ENCODE assay signal across 8 cellular contexts in the genomic region with DNA sequence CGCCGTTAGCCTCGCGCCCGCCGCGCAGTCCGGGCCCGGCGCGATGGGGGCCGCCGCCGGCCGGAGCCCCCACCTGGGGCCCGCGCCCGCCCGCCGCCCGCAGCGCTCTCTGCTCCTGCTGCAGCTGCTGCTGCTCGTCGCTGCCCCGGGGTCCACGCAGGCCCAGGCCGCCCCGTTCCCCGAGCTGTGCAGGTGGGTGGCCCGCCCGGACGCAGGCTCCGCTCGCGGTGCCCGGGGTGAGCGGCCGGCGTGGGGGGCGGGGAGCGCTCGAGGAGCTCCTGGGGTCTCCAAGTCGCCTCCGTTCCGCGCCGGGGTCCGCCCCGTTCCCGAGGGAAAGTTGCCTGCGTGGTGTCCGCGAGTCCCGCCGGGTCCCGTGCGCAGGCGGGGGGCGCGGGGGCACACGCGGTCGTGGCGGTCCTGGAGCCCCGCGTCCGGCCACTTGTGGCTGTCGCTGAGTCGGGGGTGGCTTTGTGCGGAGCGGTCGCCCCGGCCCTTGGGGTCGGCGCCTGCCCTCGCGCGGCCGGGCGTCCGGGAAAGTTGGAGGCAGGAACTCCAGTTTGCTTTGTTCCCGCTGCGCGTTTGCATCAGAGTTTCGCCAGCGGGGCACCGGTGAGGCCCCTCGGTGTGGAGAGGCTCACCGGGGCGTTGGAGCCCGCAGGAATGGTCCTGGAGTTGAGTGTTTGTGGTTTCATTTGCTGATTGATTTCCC. TPM values are rescaled to one million over a fixed set of nuclear protein-coding genes. Genes with fewer than 3 reads are reported as not detected.
DNase-seq lines count a peak whose midpoint lies in the region; ATAC-seq, FAIRE-seq and TF ChIP-seq lines count a peak whose summit lies in the region.

No MANE protein-coding gene starts in this region.

- CTCF ChIA-PET in GM12878 (lab: Yijun Ruan, JAX): interaction anchor here (0.8 to 1.4 kb wide), 2 partner anchors 12 to 106 kb away, joined by 3 to 6 read pairs; no protein-coding TSS in a partner anchor

- FAIRE-seq in GM12878 (lab: Jason Lieb, UNC) (no peak), RCC 7860 (lab: Jason Lieb, UNC) (no peak)

- H4K20me1 ChIP-seq in GM12878 (ENCODE audit: control insufficient read depth, insufficient read depth): no peaks in the 10 kb centered on the region

- H3K9me3 ChIP-seq in GM12878 (replicated peaks; ENCODE audit: control insufficient read depth, insufficient read depth, low read length): no peaks in the 10 kb centered on the region

- ATAC-seq in HG02943 (IDR thresholded peaks at IDR 0.05; ENCODE audit: low read depth, unreplicated experiment) (peak; percentile 25), GM12878 (peak; percentile 15)

- H3K79me2 ChIP-seq in GM12878 (ENCODE audit: control insufficient read depth, insufficient read depth, low read length): peaks cover 54% of the 10 kb centered on the region

- 0 out of 2 replicates have a peak, but pooled peaks cover 3% of the 10 kb centered on the region for H3K4me1 ChIP-seq in GM12878 (ENCODE audit: control insufficient read depth, insufficient read depth, low read length)

- SMC1A ChIA-PET in GM12878 (lab: Charles Lee; ENCODE audit: uncharacterized antibody, unreplicated experiment): interaction anchor here (1.1 to 15.0 kb wide), 6 partner anchors 12 to 98 kb away, joined by 3 to 95 read pairs (median 12); no protein-coding TSS in a partner anchor

- no peaks in the 10 kb centered on the region for H3K27me3 ChIP-seq in GM12878 (replicated peaks in 1 of 2; ENCODE audit: control insufficient read depth in 2 of 2, insufficient read depth in 2 of 2, low read length in 1 of 2)

- intact Hi-C loops in GM12878 (cut with micrococcal nuclease; ENCODE audit: unreplicated experiment): no loop called here

- no TSS peak for BruUV-seq in GM12878 (replicated peaks; lab: Mats Ljungman, UMichigan)

- TF ChIP-seq POLR2A in GM12878 (IDR thresholded peaks at IDR 0.05; ENCODE audit: low read depth, low read length): no peak; the same call in 1 of the 2 replicates

- TF ChIP-seq CTCF in GM12878 (IDR thresholded peaks at IDR 0.05 in 2 of 3, conservative IDR thresholded peaks at IDR 0.05 in 1 of 3; ENCODE audit: control insufficient read depth in 2 of 3, extremely low read depth in 1 of 3, insufficient read depth in 1 of 3, low read depth in 3 of 3, low read length in 3 of 3): no peak

- RAD21 ChIA-PET in GM12878 (lab: Charles Lee; ENCODE audit: unreplicated experiment): interaction anchor here (2.0 to 4.7 kb wide), 2 partner anchors 13 to 20 kb away, joined by 8 to 37 read pairs; no protein-coding TSS in a partner anchor

- H3K4me2 ChIP-seq in GM12878 (ENCODE audit: control insufficient read depth, insufficient read depth): peak overlapping the region; percentile 41; the same call in 1 of the 2 replicates

- WGBS in GM12878 (ENCODE audit: insufficient coverage, insufficient replicate concordance, low lambda C conversion rate, missing lambda C conversion rate): under 1% methylated on average over 86 of the region's 91 CpGs

- peak overlapping the region; percentile 85 for H3K4me3 ChIP-seq in GM12878

- no peaks in the 10 kb centered on the region for H3K36me3 ChIP-seq in GM12878 (ENCODE audit: control insufficient read depth in 2 of 2, insufficient read depth in 2 of 2, low read length in 1 of 2)

- POLR2A ChIA-PET in GM12878 (lab: Charles Lee): interaction anchor here (0.6 to 8.4 kb wide), 4 partner anchors 11 to 240 kb away, joined by 3 to 92 read pairs (median 4); no protein-coding TSS in a partner anchor

- peak overlapping the region; percentile 86 for H3K9ac ChIP-seq in GM12878 (ENCODE audit: control insufficient read depth, insufficient read depth, low read length)

- DNase-seq in activated T-cell treated with anti-CD3 and anti-CD28 coated beads for 1 hour (ENCODE audit: low read depth): peak; percentile 22
- no peak for DNase-seq in activated T-cell treated with anti-CD3 and anti-CD28 coated beads, Interleukin-2, amount 50 U/mL, for 1 hour
- DNase-seq in RPMI8226: peak; percentile 31
- DNase-seq in GM12878 (ENCODE audit: low read depth, low spot score): no peak
- peak; percentile 68 for DNase-seq in islet precursor cell
- DNase-seq in stimulated activated CD4-positive, alpha-beta T cell treated with anti-CD3 and anti-CD28 coated beads, Interleukin-4, amount 100 ng/mL, for 4 hours: peak; percentile 22 to 34
- DNase-seq in RCC 7860 (ENCODE audit: low spot score): no peak

- H3K27ac ChIP-seq in GM12878 (ENCODE audit: control insufficient read depth, insufficient read depth): peak overlapping the region; percentile 76

- in situ Hi-C loops in GM12878 (cut with MboI): no loop called here

- TF ChIP-seq EP300 in GM12878 (IDR thresholded peaks at IDR 0.05; ENCODE audit: borderline replicate concordance in 1 of 2, control insufficient read depth in 1 of 2, low read depth in 2 of 2, low read length in 2 of 2): no peak

- TF ChIP-seq RAD21 in GM12878 (IDR thresholded peaks at IDR 0.05; ENCODE audit: insufficient read depth, low read depth, low read length): no peak

- H2AFZ ChIP-seq in GM12878 (ENCODE audit: control insufficient read depth, low read depth, low read length): no peak overlapping the region

TF ChIP-seq in GM12878, 131 proteins besides CTCF, POLR2A, EP300 and RAD21 (continues in another document):
- TF ChIP-seq SMC3 (IDR thresholded peaks at IDR 0.05; ENCODE audit: borderline replicate concordance, low read length): no peak
- TF ChIP-seq RUNX3 (IDR thresholded peaks at IDR 0.05; ENCODE audit: low read length): peak; percentile 35
- peak; percentile 36 for TF ChIP-seq KLF5 (IDR thresholded peaks at IDR 0.05; ENCODE audit: partially characterized antibody)
- TF ChIP-seq ZNF207 (IDR thresholded peaks at IDR 0.05; ENCODE audit: borderline replicate concordance): peak; percentile 85; the same call in 1 of the 2 replicates
- peak; percentile 84 for TF ChIP-seq LARP7 (IDR thresholded peaks at IDR 0.05)
- TF ChIP-seq NR2F1 (conservative IDR thresholded peaks at IDR 0.05): peak; percentile 45; the same call in 1 of the 2 replicates
- TF ChIP-seq MXI1 (IDR thresholded peaks at IDR 0.05; ENCODE audit: low read depth, low read length): 0 out of 2 replicates have a peak, but pooled peaks have one; percentile 18
- TF ChIP-seq GATAD2B (conservative IDR thresholded peaks at IDR 0.05; ENCODE audit: low read depth): peak; percentile 86
- TF ChIP-seq, protein P1, sequence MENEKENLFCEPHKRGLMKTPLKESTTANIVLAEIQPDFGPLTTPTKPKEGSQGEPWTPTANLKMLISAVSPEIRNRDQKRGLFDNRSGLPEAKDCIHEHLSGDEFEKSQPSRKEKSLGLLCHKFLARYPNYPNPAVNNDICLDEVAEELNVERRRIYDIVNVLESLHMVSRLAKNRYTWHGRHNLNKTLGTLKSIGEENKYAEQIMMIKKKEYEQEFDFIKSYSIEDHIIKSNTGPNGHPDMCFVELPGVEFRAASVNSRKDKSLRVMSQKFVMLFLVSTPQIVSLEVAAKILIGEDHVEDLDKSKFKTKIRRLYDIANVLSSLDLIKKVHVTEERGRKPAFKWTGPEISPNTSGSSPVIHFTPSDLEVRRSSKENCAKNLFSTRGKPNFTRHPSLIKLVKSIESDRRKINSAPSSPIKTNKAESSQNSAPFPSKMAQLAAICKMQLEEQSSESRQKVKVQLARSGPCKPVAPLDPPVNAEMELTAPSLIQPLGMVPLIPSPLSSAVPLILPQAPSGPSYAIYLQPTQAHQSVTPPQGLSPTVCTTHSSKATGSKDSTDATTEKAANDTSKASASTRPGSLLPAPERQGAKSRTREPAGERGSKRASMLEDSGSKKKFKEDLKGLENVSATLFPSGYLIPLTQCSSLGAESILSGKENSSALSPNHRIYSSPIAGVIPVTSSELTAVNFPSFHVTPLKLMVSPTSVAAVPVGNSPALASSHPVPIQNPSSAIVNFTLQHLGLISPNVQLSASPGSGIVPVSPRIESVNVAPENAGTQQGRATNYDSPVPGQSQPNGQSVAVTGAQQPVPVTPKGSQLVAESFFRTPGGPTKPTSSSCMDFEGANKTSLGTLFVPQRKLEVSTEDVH (IDR thresholded peaks at IDR 0.05; ENCODE audit: low read depth, partially characterized antibody): no peak
- peak; percentile 31; the same call in 1 of the 2 replicates for TF ChIP-seq ZNF217 (IDR thresholded peaks at IDR 0.05)
- no peak for TF ChIP-seq MEF2B (IDR thresholded peaks at IDR 0.05; ENCODE audit: partially characterized antibody, poor library complexity, severe bottlenecking)
- peak; percentile 14 to 17; a peak in 2 of 4 replicates for TF ChIP-seq BHLHE40 (IDR thresholded peaks at IDR 0.05; ENCODE audit: borderline replicate concordance in 1 of 2, low read depth in 2 of 2, low read length in 1 of 2)
- TF ChIP-seq IKZF1 (conservative IDR thresholded peaks at IDR 0.05): peak; percentile 67
- no peak for TF ChIP-seq TCF7 (IDR thresholded peaks at IDR 0.05; ENCODE audit: borderline replicate concordance)
- 0 out of 2 replicates have a peak, but pooled peaks have one; percentile 23 for TF ChIP-seq EED (IDR thresholded peaks at IDR 0.05; ENCODE audit: low read depth)

RNA-seq across cellular contexts. Expression of a gene that starts 0.5 kb away (rescaled TPM):
- 139 and 144 TPM in 2 replicates for total RNA-seq in GM12878 (2013; cell fraction: nucleolus; rRNA removed)
- total RNA-seq in GM12878 (2014; rRNA removed) (20.7 and 21.9 TPM in 2 replicates), GM12878 (2014; rRNA removed; fragmentation: Illumina TruSeq; extraction: Trizol) (15.2 and 16.2 TPM in 2 replicates), GM12878 (2021) (36.6 and 40.1 TPM in 2 replicates)
- polyA plus RNA-seq in GM12878 (2011; ENCODE audit: low read depth): 15.5 TPM
- polyA plus RNA-seq in GM12878 (2011; rRNA removed) (15.1 and 18.5 TPM in 2 replicates), GM12878 (2014; fragmentation: Illumina TruSeq; extraction: Trizol) (27.0 and 29.2 TPM in 2 replicates), GM12878 (2014; fragmentation: Nextera tagmentation; extraction: Ambion mirVana) (1 to 10 TPM in 1 of 2 experiments, under 1 TPM in 1; 1.00 to 1.5 TPM), GM12878 (2014; rRNA removed) (17.3 and 20.1 TPM in 2 replicates), GM12878 (2016; fragmentation: Nextera tagmentation; extraction: Ambion mirVana) (1 to 10 TPM; 4.2 to 5.1 TPM)
- 14.1 and 21.9 TPM in 2 replicates for polyA plus RNA-seq in GM12878 (2011; cell fraction: cytosol; rRNA removed)
- polyA plus RNA-seq in GM12878 (2011; cell fraction: nucleus; rRNA removed): 69.3 and 71.8 TPM in 2 replicates
- polyA plus RNA-seq in GM12878 (2012): 20.5 and 26.8 TPM in 2 replicates
- 70.2 and 87.9 TPM in 2 replicates for polyA minus RNA-seq in GM12878 (2011; rRNA and poly(A)+ RNA removed)
- polyA minus RNA-seq in GM12878 (2011; cell fraction: cytosol; rRNA and poly(A)+ RNA removed): 23.8 and 44.1 TPM in 2 replicates
- polyA minus RNA-seq in GM12878 (2011; cell fraction: nucleus; rRNA and poly(A)+ RNA removed): 111 and 165 TPM in 2 replicates

Comparison
In these comparisons a context has a peak if more than half of its experiments do, and no peak if none do; other contexts are left out.
1. DNase-seq: peak in activated T-cell treated with anti-CD3 and anti-CD28 coated beads for 1 hour (single experiment), RPMI8226 (single experiment), islet precursor cell (single experiment) and stimulated activated CD4-positive, alpha-beta T cell treated with anti-CD3 and anti-CD28 coated beads, Interleukin-4, amount 100 ng/mL, for 4 hours (2 of 2); none in activated T-cell treated with anti-CD3 and anti-CD28 coated beads, Interleukin-2, amount 50 U/mL, for 1 hour (single experiment), GM12878 (single experiment) and RCC 7860 (single experiment).